In the genomic region with DNA sequence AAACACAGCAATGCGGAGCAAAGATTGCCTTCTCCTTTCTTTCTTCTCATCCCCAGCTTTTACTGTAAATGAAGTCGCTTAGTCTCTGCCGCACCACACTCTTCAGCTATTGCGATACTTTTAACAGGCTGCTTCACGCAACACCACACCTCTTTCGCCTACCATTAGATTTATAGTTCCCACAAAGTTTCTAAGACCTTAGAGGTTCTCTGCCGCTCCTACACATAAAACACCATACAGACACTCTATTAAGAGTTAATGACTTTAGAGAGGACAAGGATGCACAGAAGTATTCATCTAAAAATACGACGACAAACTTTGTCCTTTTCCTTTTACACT, we compare ENCODE assay signal across 7 cellular contexts. TPM values are rescaled to one million over a fixed set of nuclear protein-coding genes. Genes with fewer than 3 reads are reported as not detected.
A peak's percentile ranks its signal among the peaks of the same experiment; 100 is the strongest.
DNase-seq lines count a peak whose midpoint lies in the region; ATAC-seq, FAIRE-seq and TF ChIP-seq lines count a peak whose summit lies in the region.

No MANE protein-coding gene starts in this region.

- ATAC-seq in GM18498 (IDR thresholded peaks at IDR 0.05; ENCODE audit: unreplicated experiment) = peak; percentile 51
- peak; percentile 34 for ATAC-seq in GM21825 (IDR thresholded peaks at IDR 0.05; ENCODE audit: unreplicated experiment)

- in situ Hi-C loops in astrocyte of the cerebellum (cut with HindIII; ENCODE audit: low sequenced_read_pairs) = no loop called here

- H3K9ac ChIP-seq in keratinocyte (ENCODE audit: control insufficient read depth, extremely low read depth, insufficient read depth, low read length) (peak overlapping the region; percentile 94), subcutaneous abdominal adipose tissue (ENCODE audit: low read length in 5 of 5) (peak overlapping the region; percentile 73 to 93 (median 90))

- H3K27me3 ChIP-seq in keratinocyte (ENCODE audit: control insufficient read depth, extremely low read depth, insufficient read depth, low read length) = no peaks in the 10 kb centered on the region
- H3K27me3 ChIP-seq in subcutaneous abdominal adipose tissue (ENCODE audit: control insufficient read depth in 5 of 5, insufficient read depth in 4 of 5, low read length in 5 of 5) = no peaks in the 10 kb centered on the region

- H3K9me3 ChIP-seq in KOPT-K1 (ENCODE audit: insufficient read depth, low read length, poor library complexity, severe bottlenecking) = no peaks in the 10 kb centered on the region
- H3K9me3 ChIP-seq in keratinocyte (ENCODE audit: control insufficient read depth, low read depth, low read length) = no peaks in the 10 kb centered on the region
- H3K9me3 ChIP-seq in subcutaneous abdominal adipose tissue (ENCODE audit: control insufficient read depth in 5 of 5, low read length in 5 of 5) = no peaks in the 10 kb centered on the region

- TF ChIP-seq CTCF in astrocyte of the cerebellum (IDR thresholded peaks at IDR 0.05; ENCODE audit: low read depth, low read length, missing control alignments) (no peak), keratinocyte (optimal IDR thresholded peaks at IDR 0.05 in 1 of 3, IDR thresholded peaks at IDR 0.05 in 1 of 3, conservative IDR thresholded peaks at IDR 0.05 in 1 of 3; ENCODE audit: extremely low read depth in 1 of 3, insufficient read depth in 2 of 3, low read length in 3 of 3) (no peak)

- peak overlapping the region; percentile 89 for H3K4me2 ChIP-seq in keratinocyte (ENCODE audit: control insufficient read depth, extremely low read depth, insufficient read depth, low read depth, low read length)

- peak overlapping the region; percentile 82 for H3K27ac ChIP-seq in KOPT-K1 (ENCODE audit: low read depth, low read length, poor library complexity, severe bottlenecking)
- H3K27ac ChIP-seq in keratinocyte (ENCODE audit: control insufficient read depth, insufficient read depth, low read length) = peak overlapping the region; percentile 90
- H3K27ac ChIP-seq in subcutaneous abdominal adipose tissue (ENCODE audit: low read depth, low read length) = peak overlapping the region; percentile 63

- FAIRE-seq in keratinocyte (lab: Jason Lieb, UNC) = no peak

- H3K9me1 ChIP-seq in keratinocyte (ENCODE audit: control insufficient read depth, extremely low read depth, insufficient read depth, low read length) = no peaks in the 10 kb centered on the region

- DNase-seq in astrocyte of the cerebellum (ENCODE audit: low read depth) (peak; percentile 2), keratinocyte (ENCODE audit: low read depth, low spot score) (no peak), HPDE6-E6E7 (ENCODE audit: extremely low spot score) (no peak)

- dilution Hi-C loops in keratinocyte (cut with MboI; ENCODE audit: extremely low pct_ligation_motif_present, low sequenced_read_pairs) = no loop called here

- H3K36me3 ChIP-seq in KOPT-K1 (ENCODE audit: insufficient read depth, low read length) (peaks cover under 1% of the 10 kb centered on the region; the same call in 1 of the 2 replicates), keratinocyte (ENCODE audit: control insufficient read depth in 2 of 2, extremely low read depth in 1 of 2, insufficient read depth in 2 of 2, low read length in 2 of 2) (no peaks in the 10 kb centered on the region), subcutaneous abdominal adipose tissue (ENCODE audit: control insufficient read depth in 5 of 5, insufficient read depth in 5 of 5, low read length in 5 of 5) (peaks cover 0 to 9% (median 0%) of the 10 kb centered on the region in 5 donors)

- no peaks in the 10 kb centered on the region for H4K20me1 ChIP-seq in keratinocyte (ENCODE audit: control insufficient read depth, extremely low read depth, insufficient read depth, low read length)

- H3K4me1 ChIP-seq in keratinocyte (ENCODE audit: control insufficient read depth, extremely low read depth, insufficient read depth, low read length) (peaks cover 20% of the 10 kb centered on the region), subcutaneous abdominal adipose tissue (ENCODE audit: control insufficient read depth in 5 of 5, insufficient read depth in 5 of 5, low read length in 5 of 5) (peaks cover 3 to 29% (median 20%) of the 10 kb centered on the region in 5 donors)

- H2AFZ ChIP-seq in keratinocyte (ENCODE audit: control insufficient read depth, low read length) = peak overlapping the region; percentile 98

- H3K4me3 ChIP-seq in astrocyte of the cerebellum (ENCODE audit: low read depth, low read length) = peak overlapping the region; percentile 95
- H3K4me3 ChIP-seq in keratinocyte (ENCODE audit: control insufficient read depth in 2 of 3, extremely low read depth in 1 of 3, insufficient read depth in 2 of 3, low read depth in 1 of 3, low read length in 3 of 3) = peak overlapping the region; percentile 81 to 87 (median 83)
- H3K4me3 ChIP-seq in subcutaneous abdominal adipose tissue (ENCODE audit: low read depth in 1 of 5, low read length in 5 of 5) = peak overlapping the region; percentile 77 to 98 (median 92)

- peaks cover 55% of the 10 kb centered on the region for H3K79me2 ChIP-seq in keratinocyte (ENCODE audit: control insufficient read depth, insufficient read depth, low read length)

RNA-seq across cellular contexts. Expression of a gene that starts 0.6 kb away (rescaled TPM):
- polyA plus RNA-seq in keratinocyte = 2.4 to 5.5 TPM (median 4.4 TPM) in 3 replicates
- 17.2 TPM for polyA plus RNA-seq in keratinocyte (2011; ENCODE audit: low read depth)
- polyA plus RNA-seq in keratinocyte (2011; cell fraction: cytosol; rRNA removed) = 1.0 and 2.9 TPM in 2 replicates
- polyA plus RNA-seq in keratinocyte (2011; cell fraction: nucleus; rRNA removed) = 3.6 and 3.8 TPM in 2 replicates
- polyA plus RNA-seq in keratinocyte (2012; ENCODE audit: low replicate concordance) = 16.7 and 17.9 TPM in 2 replicates
- 9.1 to 16.5 TPM (median 12.6 TPM) in 3 replicates for polyA minus RNA-seq in keratinocyte
- polyA minus RNA-seq in keratinocyte (2011; cell fraction: cytosol; rRNA and poly(A)+ RNA removed) = 3.6 TPM
- polyA minus RNA-seq in keratinocyte (2011; cell fraction: nucleus; rRNA and poly(A)+ RNA removed) = 5.7 and 12.8 TPM in 2 replicates

RNA-seq across cellular contexts. Expression of a gene that starts 34.4 kb away (rescaled TPM):
- 2.1 to 4.0 TPM (median 3.0 TPM) in 3 replicates for polyA plus RNA-seq in keratinocyte
- 20.2 TPM for polyA plus RNA-seq in keratinocyte (2011; ENCODE audit: low read depth)
- polyA plus RNA-seq in keratinocyte (2011; cell fraction: cytosol; rRNA removed) = 2.8 and 4.0 TPM in 2 replicates
- polyA plus RNA-seq in keratinocyte (2011; cell fraction: nucleus; rRNA removed) = 2.5 and 5.3 TPM in 2 replicates
- polyA plus RNA-seq in keratinocyte (2012; ENCODE audit: low replicate concordance) = 5.1 and 5.2 TPM in 2 replicates
- 0.33 to 0.96 TPM (median 0.43 TPM) in 3 replicates for polyA minus RNA-seq in keratinocyte
- polyA minus RNA-seq in keratinocyte (2011; cell fraction: cytosol; rRNA and poly(A)+ RNA removed) = 2.1 TPM
- polyA minus RNA-seq in keratinocyte (2011; cell fraction: nucleus; rRNA and poly(A)+ RNA removed) = 1.1 and 1.5 TPM in 2 replicates
